ENCODE assay signal across 8 cellular contexts in the genomic region with DNA sequence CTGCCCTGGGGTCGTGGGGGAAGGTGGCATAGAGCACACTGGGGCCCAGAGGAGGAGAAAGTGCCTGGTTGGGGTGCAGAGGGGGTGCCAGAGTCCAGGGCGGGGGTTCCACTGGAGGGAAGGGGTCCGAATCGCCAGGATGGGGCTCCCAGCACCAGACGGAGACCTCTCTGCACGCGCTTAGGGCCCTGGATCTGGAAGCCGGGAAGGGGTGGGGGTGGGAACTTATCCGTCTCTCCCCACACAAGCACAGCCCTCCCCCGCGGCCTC. TPM values are rescaled to one million over a fixed set of nuclear protein-coding genes. Genes with fewer than 3 reads are reported as not detected.
A peak's percentile ranks its signal among the peaks of the same experiment; 100 is the strongest.
DNase-seq lines count a peak whose midpoint lies in the region; ATAC-seq and TF ChIP-seq lines count a peak whose summit lies in the region.

No MANE protein-coding gene starts in this region.

- no peak for TF ChIP-seq CTCF in activated CD8-positive, alpha-beta T cell treated with anti-CD3 and anti-CD28 coated beads for 36 hours (IDR thresholded peaks at IDR 0.05)
- TF ChIP-seq CTCF in prostate gland (IDR thresholded peaks at IDR 0.05): no peak

- CTCF ChIA-PET in activated CD8-positive, alpha-beta T cell treated with anti-CD3 and anti-CD28 coated beads for 36 hours (lab: Charles Lee): interaction anchor here (1.0 to 1.6 kb wide), 2 partner anchors 18 to 155 kb away, joined by 3 read pairs; partner anchors contain the start of gene CIRBP

- TF ChIP-seq POLR2A in prostate gland (IDR thresholded peaks at IDR 0.05): no peak

- 0% methylated on average over 7 of the region's 11 CpGs for WGBS in prostate gland

- H3K36me3 Mint-ChIP-seq in activated CD8-positive, alpha-beta T cell treated with anti-CD3 and anti-CD28 coated beads for 36 hours (ENCODE audit: low read depth): peaks cover 38% of the 10 kb centered on the region

- H3K4me1 ChIP-seq in HAP-1 (0 out of 2 replicates have a peak, but pooled peaks cover 4% of the 10 kb centered on the region), prostate gland (replicated peaks) (peaks cover 34% of the 10 kb centered on the region)

- POLR2A ChIA-PET in activated CD8-positive, alpha-beta T cell treated with anti-CD3 and anti-CD28 coated beads for 36 hours (lab: Charles Lee): interaction anchor here (0.8 to 1.3 kb wide), 4 partner anchors 13 to 33 kb away, joined by 3 to 7 read pairs (median 6); partner anchors contain the start of gene CIRBP

- DNase-seq in Ammon's horn (ENCODE audit: low spot score) (peak; percentile 83), HAP-1 (ENCODE audit: low spot score in 2 of 2) (peak; percentile 26 to 73), germinal center (ENCODE audit: low spot score) (peak; percentile 38), prostate gland (ENCODE audit: low spot score) (peak; percentile 72), SIG-M5 treated with dmso at 0.1 percent for 504 hours (lab: John Stamatoyannopoulos, UW; ENCODE audit: unreplicated experiment) (no peak)
- DNase-seq in activated CD8-positive, alpha-beta T cell treated with anti-CD3 and anti-CD28 coated beads for 36 hours: no peak
- no peak for DNase-seq in stimulated activated naive CD4-positive, alpha-beta T cell treated with Interleukin-2 at 50 U/mL for 16 hours (lab: John Stamatoyannopoulos, UW)

- H3K27me3 ChIP-seq in HAP-1 (ENCODE audit: low read depth): no peaks in the 10 kb centered on the region
- no peaks in the 10 kb centered on the region for H3K27me3 ChIP-seq in prostate gland (replicated peaks; ENCODE audit: insufficient read depth)

- H3K4me3 ChIP-seq in HAP-1 (peak overlapping the region; percentile 83), prostate gland (peak overlapping the region; percentile 87 to 95)

- H3K27ac Mint-ChIP-seq in activated CD8-positive, alpha-beta T cell treated with anti-CD3 and anti-CD28 coated beads for 36 hours: peak overlapping the region; percentile 92

- ATAC-seq in activated CD8-positive, alpha-beta T cell treated with anti-CD3 and anti-CD28 coated beads for 36 hours: no peak
- no peak for ATAC-seq in GM21390 (IDR thresholded peaks at IDR 0.05; ENCODE audit: unreplicated experiment)

- H3K9me3 Mint-ChIP-seq in activated CD8-positive, alpha-beta T cell treated with anti-CD3 and anti-CD28 coated beads for 36 hours: no peaks in the 10 kb centered on the region

- peaks cover 16% of the 10 kb centered on the region for H3K4me1 Mint-ChIP-seq in activated CD8-positive, alpha-beta T cell treated with anti-CD3 and anti-CD28 coated beads for 36 hours (ENCODE audit: low read depth)

- no peaks in the 10 kb centered on the region for H3K27me3 Mint-ChIP-seq in activated CD8-positive, alpha-beta T cell treated with anti-CD3 and anti-CD28 coated beads for 36 hours

- H3K4me3 Mint-ChIP-seq in activated CD8-positive, alpha-beta T cell treated with anti-CD3 and anti-CD28 coated beads for 36 hours: peak overlapping the region; percentile 96

- no peaks in the 10 kb centered on the region for H3K9me3 ChIP-seq in HAP-1
- H3K9me3 ChIP-seq in prostate gland: no peaks in the 10 kb centered on the region

- H3K36me3 ChIP-seq in HAP-1 (replicated peaks) (peaks cover 40% of the 10 kb centered on the region), prostate gland (peaks cover 16 to 22% of the 10 kb centered on the region in 2 donors)

- peak overlapping the region; percentile 97 to 100 for H3K27ac ChIP-seq in prostate gland

- in situ Hi-C loops in HAP-1 (cut with MboI; ENCODE audit: low sequenced_read_pairs): no loop called here

- intact Hi-C loops in activated CD8-positive, alpha-beta T cell treated with anti-CD3 and anti-CD28 coated beads for 36 hours (cut with micrococcal nuclease): no loop called here
- intact Hi-C loops in prostate gland (cut with DNase I): no loop called here

RNA-seq across cellular contexts. Expression of gene MIDN, which starts 2.8 kb away (rescaled TPM):
- 10 to 100 TPM; 41.1 to 43.9 TPM for total RNA-seq in activated CD8-positive, alpha-beta T cell treated with anti-CD3 and anti-CD28 coated beads for 36 hours
- total RNA-seq in prostate gland: 10 to 100 TPM; 35.8 to 42.9 TPM

RNA-seq across cellular contexts. Expression of gene ATP5F1D, which starts 9.6 kb away (rescaled TPM):
- 100 to 1,000 TPM; 186 to 199 TPM for total RNA-seq in activated CD8-positive, alpha-beta T cell treated with anti-CD3 and anti-CD28 coated beads for 36 hours
- 100 to 1,000 TPM; 109 to 151 TPM for total RNA-seq in prostate gland

RNA-seq across cellular contexts. Expression of gene CBARP, which starts 13.4 kb away (rescaled TPM):
- total RNA-seq in activated CD8-positive, alpha-beta T cell treated with anti-CD3 and anti-CD28 coated beads for 36 hours: under 1 TPM; 0.49 to 0.86 TPM
- 1 to 10 TPM in 1 of 2 donors, under 1 TPM in 1; 0.68 to 4.4 TPM for total RNA-seq in prostate gland

RNA-seq across cellular contexts. Expression of gene CIRBP, which starts 18.0 kb away (rescaled TPM):
- 100 to 1,000 TPM; 161 to 180 TPM for total RNA-seq in activated CD8-positive, alpha-beta T cell treated with anti-CD3 and anti-CD28 coated beads for 36 hours
- total RNA-seq in prostate gland: 100 to 1,000 TPM; 753 to 863 TPM

RNA-seq across cellular contexts. Expression of gene FAM174C, which starts 24.2 kb away (rescaled TPM):
- total RNA-seq in activated CD8-positive, alpha-beta T cell treated with anti-CD3 and anti-CD28 coated beads for 36 hours: 10 to 100 TPM; 77.0 to 88.0 TPM
- total RNA-seq in prostate gland: 10 to 100 TPM; 95.1 to 98.7 TPM

Comparison
In these comparisons a context has a peak if more than half of its experiments do, and no peak if none do; other contexts are left out.
1. DNase-seq: peak in Ammon's horn (single experiment), HAP-1 (2 of 2), germinal center (single experiment) and prostate gland (single experiment); none in activated CD8-positive, alpha-beta T cell treated with anti-CD3 and anti-CD28 coated beads for 36 hours (single experiment), stimulated activated naive CD4-positive, alpha-beta T cell treated with Interleukin-2 at 50 U/mL for 16 hours (single experiment) and SIG-M5 treated with dmso at 0.1 percent for 504 hours (single experiment).